Comparison of ENCODE assay signal across 8 cellular contexts in genomic region chr3:187742351-187743171, GRCh38.
DNase-seq lines count a peak whose midpoint lies in the region; ATAC-seq and TF ChIP-seq lines count a peak whose summit lies in the region.

No MANE protein-coding gene starts in this region.

- no peak for DNase-seq in activated T-cell treated with anti-CD3 and anti-CD28 coated beads, Interleukin-2, amount 50 U/mL, for 24 hours
- DNase-seq in activated T-cell treated with anti-CD3 and anti-CD28 coated beads, Interleukin-2, amount 50 U/mL, for 1 hour = no peak
- DNase-seq in activated CD4-positive, alpha-beta T cell treated with anti-CD3 and anti-CD28 coated beads, Interleukin-2, amount 50 U/mL, for 48 hours = peak; percentile 33 to 37
- DNase-seq in fibroblast of peridontal ligament (ENCODE audit: extremely low read depth) = peak; percentile 33
- no peak for DNase-seq in GM19240 (ENCODE audit: insufficient read length, low spot score)

- H3K79me2 ChIP-seq in parathyroid adenoma = peaks cover 14% of the 10 kb centered on the region

- H3K36me3 ChIP-seq in parathyroid adenoma (ENCODE audit: control insufficient read depth, insufficient read depth, low read length) = no peaks in the 10 kb centered on the region

- H3K9me3 ChIP-seq in parathyroid adenoma (ENCODE audit: control insufficient read depth, low read length) = no peaks in the 10 kb centered on the region

- peaks cover 14% of the 10 kb centered on the region for H3K4me1 ChIP-seq in parathyroid adenoma

- no peaks in the 10 kb centered on the region for H3K9me3 Mint-ChIP-seq in activated T-cell treated with anti-CD3 and anti-CD28 coated beads, Interleukin-2, amount 50 U/mL, for 24 hours

- peak overlapping the region; percentile 89 for H3K4me2 ChIP-seq in parathyroid adenoma (ENCODE audit: low read length)

- H3K4me1 Mint-ChIP-seq in activated T-cell treated with anti-CD3 and anti-CD28 coated beads, Interleukin-2, amount 50 U/mL, for 24 hours (ENCODE audit: low read depth) = peaks cover 59% of the 10 kb centered on the region

- H3K27me3 ChIP-seq in parathyroid adenoma (ENCODE audit: control insufficient read depth, insufficient read depth, low read length) = no peaks in the 10 kb centered on the region

- H3K27me3 Mint-ChIP-seq in activated T-cell treated with anti-CD3 and anti-CD28 coated beads, Interleukin-2, amount 50 U/mL, for 24 hours = no peaks in the 10 kb centered on the region

- peak overlapping the region; percentile 100 for H3K27ac ChIP-seq in parathyroid adenoma

- ATAC-seq in HG03159 (IDR thresholded peaks at IDR 0.05; ENCODE audit: unreplicated experiment) (no peak), HG03460 (IDR thresholded peaks at IDR 0.05; ENCODE audit: unreplicated experiment) (no peak)

- peak overlapping the region; percentile 100 for H3K27ac Mint-ChIP-seq in activated T-cell treated with anti-CD3 and anti-CD28 coated beads, Interleukin-2, amount 50 U/mL, for 24 hours

- peaks cover 54% of the 10 kb centered on the region for H3K36me3 Mint-ChIP-seq in activated T-cell treated with anti-CD3 and anti-CD28 coated beads, Interleukin-2, amount 50 U/mL, for 24 hours (ENCODE audit: low read depth)

- no peak for TF ChIP-seq CTCF in parathyroid adenoma (IDR thresholded peaks at IDR 0.05)

- H3K4me3 ChIP-seq in parathyroid adenoma (ENCODE audit: low read depth, low read length) = peak overlapping the region; percentile 95

- H3K9ac ChIP-seq in parathyroid adenoma = no peak overlapping the region

- H2AFZ ChIP-seq in parathyroid adenoma = no peak overlapping the region

- peak overlapping the region; percentile 98 for H3K4me3 Mint-ChIP-seq in activated T-cell treated with anti-CD3 and anti-CD28 coated beads, Interleukin-2, amount 50 U/mL, for 24 hours

Comparison
In these comparisons a context has a peak if more than half of its experiments do, and no peak if none do; other contexts are left out.
1. DNase-seq: peak in activated CD4-positive, alpha-beta T cell treated with anti-CD3 and anti-CD28 coated beads, Interleukin-2, amount 50 U/mL, for 48 hours (2 of 2) and fibroblast of peridontal ligament (single experiment); none in activated T-cell treated with anti-CD3 and anti-CD28 coated beads, Interleukin-2, amount 50 U/mL, for 24 hours (single experiment), activated T-cell treated with anti-CD3 and anti-CD28 coated beads, Interleukin-2, amount 50 U/mL, for 1 hour (single experiment) and GM19240 (single experiment).